8 cellular contexts compared by ENCODE assay signal in the genomic region with DNA sequence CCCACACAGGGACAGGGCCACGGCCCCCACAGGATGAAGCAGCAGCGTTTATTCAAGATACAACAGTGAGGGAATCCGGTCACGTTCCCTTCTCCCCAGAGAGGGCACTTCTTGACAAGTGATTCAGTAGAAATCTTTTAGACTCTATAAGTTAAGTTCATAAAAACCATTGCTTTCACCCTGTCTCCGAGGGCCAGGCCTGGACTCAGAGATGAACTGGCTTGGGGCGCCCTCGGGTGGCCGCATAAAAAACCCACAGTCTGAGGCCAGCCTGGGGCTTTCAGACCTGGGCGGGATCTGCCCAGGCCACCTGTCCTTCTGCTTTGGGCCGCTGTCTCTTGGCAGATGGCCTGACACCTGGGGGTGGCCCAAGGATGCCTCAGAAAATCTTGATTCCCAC. TPM values are rescaled to one million over a fixed set of nuclear protein-coding genes. Genes with fewer than 3 reads are reported as not detected.
DNase-seq lines count a peak whose midpoint lies in the region; ATAC-seq, FAIRE-seq and TF ChIP-seq lines count a peak whose summit lies in the region.
"Not testable (repeated sequence)": the region's sequence is repeated elsewhere in the genome, so short reads cannot be mapped to it uniquely, and the experiment has no call there.

No MANE protein-coding gene starts in this region.

- H3K9me3 ChIP-seq in AG04450 (ENCODE audit: control insufficient read depth, insufficient read depth, low read length); endothelial cell of umbilical vein (replicated peaks; ENCODE audit: control insufficient read depth, insufficient read depth, low read length); lower lobe of right lung: not testable (repeated sequence)

- not testable (repeated sequence) for H3K9me3 Mint-ChIP-seq in GM23338; activated T-helper 1 cell treated with anti-CD3 and anti-CD28 coated beads, Interleukin-12 subunit alpha, Interleukin-12 subunit beta, Interleukin-2, Interleukin-4 antibody, amounts not matched to agents 30 ng/mL and 10 ng/mL and 1 ng/mL, durations not matched to agents 14 hours and 24 hours and 36 hours

- TF ChIP-seq POLR2A in endothelial cell of umbilical vein (IDR thresholded peaks at IDR 0.05; ENCODE audit: low read depth, low read length): not testable (repeated sequence)

- H3K4me2 ChIP-seq in GM23338; endothelial cell of umbilical vein (ENCODE audit: insufficient read depth, low read length): not testable (repeated sequence)

- H3K4me1 Mint-ChIP-seq in GM23338; activated T-helper 1 cell treated with anti-CD3 and anti-CD28 coated beads, Interleukin-12 subunit alpha, Interleukin-12 subunit beta, Interleukin-2, Interleukin-4 antibody, amounts not matched to agents 30 ng/mL and 10 ng/mL and 1 ng/mL, durations not matched to agents 14 hours and 24 hours and 36 hours (ENCODE audit: low read depth): not testable (repeated sequence)

- CTCF ChIA-PET in AG04450 (lab: Charles Lee): not testable (repeated sequence)
- CTCF ChIA-PET in endothelial cell of umbilical vein (lab: Charles Lee): interaction anchor here (0.6 kb wide), 1 partner anchor 220 kb away, joined by 3 read pairs; no protein-coding TSS in a partner anchor

- not testable (repeated sequence) for H3F3A ChIP-seq in GM23338 (replicated peaks; ENCODE audit: low read depth)

- not testable (repeated sequence) for ATAC-seq in GM23338, lower lobe of right lung

- not testable (repeated sequence) for H3K36me3 ChIP-seq in GM23338 (ENCODE audit: insufficient read depth); endothelial cell of umbilical vein (ENCODE audit: control insufficient read depth in 2 of 2, extremely low read depth in 1 of 2, insufficient read depth in 2 of 2, low read length in 2 of 2); lower lobe of right lung

- H3K9ac ChIP-seq in endothelial cell of umbilical vein (replicated peaks; ENCODE audit: extremely low read depth, insufficient read depth, low read length): not testable (repeated sequence)

- H3K79me2 ChIP-seq in GM23338 (replicated peaks; ENCODE audit: insufficient read depth); endothelial cell of umbilical vein (ENCODE audit: control insufficient read depth, insufficient read depth, low read length): not testable (repeated sequence)

- POLR2A ChIA-PET in AG04450 (lab: Yijun Ruan, JAX); endothelial cell of umbilical vein (lab: Charles Lee): not testable (repeated sequence)

- not testable (repeated sequence) for H3K36me3 Mint-ChIP-seq in GM23338 (ENCODE audit: low read depth); activated T-helper 1 cell treated with anti-CD3 and anti-CD28 coated beads, Interleukin-12 subunit alpha, Interleukin-12 subunit beta, Interleukin-2, Interleukin-4 antibody, amounts not matched to agents 30 ng/mL and 10 ng/mL and 1 ng/mL, durations not matched to agents 14 hours and 24 hours and 36 hours (ENCODE audit: low read depth)

- intact Hi-C loops in activated T-helper 1 cell treated with anti-CD3 and anti-CD28 coated beads, Interleukin-12 subunit alpha, Interleukin-12 subunit beta, Interleukin-2, Interleukin-4 antibody, amounts not matched to agents 30 ng/mL and 10 ng/mL and 1 ng/mL, durations not matched to agents 14 hours and 24 hours and 36 hours (cut with micrococcal nuclease): loop anchor here (2.0 kb wide), 1 partner anchor 71 kb away; no protein-coding TSS in a partner anchor
- intact Hi-C loops in endothelial cell of umbilical vein (cut with micrococcal nuclease): loop anchor here (2.0 kb wide), 1 partner anchor 71 kb away; no protein-coding TSS in a partner anchor
- intact Hi-C loops in lower lobe of right lung (cut with DNase I): not testable (repeated sequence)

- H3K27ac Mint-ChIP-seq in GM23338; activated T-helper 1 cell treated with anti-CD3 and anti-CD28 coated beads, Interleukin-12 subunit alpha, Interleukin-12 subunit beta, Interleukin-2, Interleukin-4 antibody, amounts not matched to agents 30 ng/mL and 10 ng/mL and 1 ng/mL, durations not matched to agents 14 hours and 24 hours and 36 hours: not testable (repeated sequence)

- not testable (repeated sequence) for H3K27me3 ChIP-seq in AG04450 (ENCODE audit: control insufficient read depth, insufficient read depth, low read length); GM23338 (ENCODE audit: insufficient read depth); endothelial cell of umbilical vein (ENCODE audit: control insufficient read depth in 2 of 2, insufficient read depth in 2 of 2, low read length in 2 of 2); lower lobe of right lung (ENCODE audit: low read depth)

- H3K27ac ChIP-seq in AG04450 (ENCODE audit: low read depth, low read length); GM23338 (ENCODE audit: low read depth); endothelial cell of umbilical vein (ENCODE audit: insufficient read depth, low read depth, low read length); lower lobe of right lung: not testable (repeated sequence)

- not testable (repeated sequence) for H2AFZ ChIP-seq in GM23338; endothelial cell of umbilical vein (ENCODE audit: low read depth, low read length)

- peak; percentile 33 for TF ChIP-seq CTCF in AG04450 (IDR thresholded peaks at IDR 0.05; ENCODE audit: low read depth, low read length)
- peak in 1 of 2 experiments; percentile 47; a peak in 2 of 4 replicates for TF ChIP-seq CTCF in GM23338 (conservative IDR thresholded peaks at IDR 0.05; ENCODE audit: low read depth in 2 of 2)
- TF ChIP-seq CTCF in endothelial cell of umbilical vein (IDR thresholded peaks at IDR 0.05; ENCODE audit: extremely low read depth in 1 of 2, insufficient read depth in 1 of 2, low read depth in 1 of 2, low read length in 2 of 2): peak; percentile 19 to 48
- peak; percentile 48 for TF ChIP-seq CTCF in lower lobe of right lung (IDR thresholded peaks at IDR 0.05)

- H3K4me3 ChIP-seq in AG04450 (ENCODE audit: low read depth, low read length); GM23338; endothelial cell of umbilical vein (replicated peaks in 1 of 3; ENCODE audit: insufficient read depth in 1 of 3, low read depth in 1 of 3, low read length in 3 of 3); lower lobe of right lung: not testable (repeated sequence)

- BruUV-seq in endothelial cell of umbilical vein (replicated peaks; lab: Mats Ljungman, UMichigan): not testable (repeated sequence)

- dilution Hi-C loops in endothelial cell of umbilical vein (cut with MboI; ENCODE audit: extremely low pct_ligation_motif_present, low sequenced_read_pairs): not testable (repeated sequence)

- H3K9me2 ChIP-seq in GM23338 (ENCODE audit: insufficient read depth): not testable (repeated sequence)

- not testable (repeated sequence) for FAIRE-seq in endothelial cell of umbilical vein (lab: Jason Lieb, UNC)

- H3K4me1 ChIP-seq in GM23338 (ENCODE audit: insufficient read depth); endothelial cell of umbilical vein (ENCODE audit: control insufficient read depth, extremely low read depth, insufficient read depth, low read length); lower lobe of right lung: not testable (repeated sequence)

- H3K4me3 Mint-ChIP-seq in GM23338; activated T-helper 1 cell treated with anti-CD3 and anti-CD28 coated beads, Interleukin-12 subunit alpha, Interleukin-12 subunit beta, Interleukin-2, Interleukin-4 antibody, amounts not matched to agents 30 ng/mL and 10 ng/mL and 1 ng/mL, durations not matched to agents 14 hours and 24 hours and 36 hours: not testable (repeated sequence)

- not testable (repeated sequence) for H4K20me1 ChIP-seq in GM23338 (replicated peaks; ENCODE audit: insufficient read depth); endothelial cell of umbilical vein (replicated peaks; ENCODE audit: control insufficient read depth, extremely low read depth, insufficient read depth, low read length)

- H3K9me1 ChIP-seq in endothelial cell of umbilical vein (replicated peaks; ENCODE audit: control insufficient read depth, extremely low read depth, insufficient read depth, low read length): not testable (repeated sequence)

- not testable (repeated sequence) for H3K27me3 Mint-ChIP-seq in GM23338 (ENCODE audit: insufficient read depth, low read depth, poor library complexity); activated T-helper 1 cell treated with anti-CD3 and anti-CD28 coated beads, Interleukin-12 subunit alpha, Interleukin-12 subunit beta, Interleukin-2, Interleukin-4 antibody, amounts not matched to agents 30 ng/mL and 10 ng/mL and 1 ng/mL, durations not matched to agents 14 hours and 24 hours and 36 hours (ENCODE audit: insufficient read depth)

- not testable (repeated sequence) for DNase-seq in AG04450 (ENCODE audit: low read depth, low spot score)
- peak; percentile 73 for DNase-seq in GM23338 (ENCODE audit: low spot score)
- peak; percentile 62 for DNase-seq in NCI-H2171 treated with DMSO at 0.1 percent for 48 hours (lab: John Stamatoyannopoulos, UW)
- peak; percentile 20 to 68 (median 57) for DNase-seq in T-helper 1 cell
- peak; percentile 60 for DNase-seq in activated T-helper 1 cell treated with anti-CD3 and anti-CD28 coated beads, Interleukin-12 subunit alpha, Interleukin-12 subunit beta, Interleukin-2, Interleukin-4 antibody, amounts not matched to agents 30 ng/mL and 10 ng/mL and 1 ng/mL, durations not matched to agents 14 hours and 24 hours and 36 hours (ENCODE audit: low spot score)
- peak; percentile 78 for DNase-seq in endothelial cell of umbilical vein (ENCODE audit: low read depth, low spot score)
- DNase-seq in lower lobe of right lung: peak; percentile 83
- peak; percentile 73 for DNase-seq in stimulated activated CD4-positive, alpha-beta T cell treated with anti-CD3 and anti-CD28 coated beads, Interleukin-1b, Interleukin-23, amount 100 ng/mL, for 48 hours

RNA-seq across cellular contexts. Expression of gene SPECC1L, which starts 11.2 kb away (rescaled TPM):
- polyA plus RNA-seq in AG04450 (2011; rRNA removed) (30.5 and 36.4 TPM in 2 replicates), GM23338 (2016; fragmentation: Nextera tagmentation; extraction: Ambion mirVana) (17.9 and 24.3 TPM in 2 replicates), endothelial cell of umbilical vein (18.8 and 22.8 TPM in 2 replicates)
- polyA minus RNA-seq in AG04450 (2011; rRNA and poly(A)+ RNA removed): 49.1 and 52.7 TPM in 2 replicates
- total RNA-seq in GM23338 (2014; rRNA removed; shearing (Covaris generic)): 35.2 and 44.7 TPM in 2 replicates
- 40.3 and 40.4 TPM in 2 replicates for total RNA-seq in activated T-helper 1 cell treated with anti-CD3 and anti-CD28 coated beads, Interleukin-12 subunit alpha, Interleukin-12 subunit beta, Interleukin-2, Interleukin-4 antibody, amounts not matched to agents 30 ng/mL and 10 ng/mL and 1 ng/mL, durations not matched to agents 14 hours and 24 hours and 36 hours
- total RNA-seq in endothelial cell of umbilical vein (63.2 and 79.3 TPM in 2 replicates), lower lobe of right lung (69.9 TPM)
- polyA plus RNA-seq in endothelial cell of umbilical vein (2011; cell fraction: cytosol; rRNA removed): 25.7 and 26.4 TPM in 2 replicates
- polyA plus RNA-seq in endothelial cell of umbilical vein (2011; cell fraction: nucleus; rRNA removed): 52.7 and 57.4 TPM in 2 replicates
- 29.0 and 36.1 TPM in 2 replicates for polyA plus RNA-seq in endothelial cell of umbilical vein (2012)
- polyA minus RNA-seq in endothelial cell of umbilical vein: 51.1 and 60.3 TPM in 2 replicates
- polyA minus RNA-seq in endothelial cell of umbilical vein (2011; cell fraction: cytosol; rRNA and poly(A)+ RNA removed): 15.2 TPM
- polyA minus RNA-seq in endothelial cell of umbilical vein (2011; cell fraction: nucleus; rRNA and poly(A)+ RNA removed): 55.3 and 60.1 TPM in 2 replicates

RNA-seq across cellular contexts. Expression of gene GGT5, which starts 14.6 kb away (rescaled TPM):
- polyA plus RNA-seq in AG04450 (2011; rRNA removed) (4.4 TPM in 2 replicates), GM23338 (2016; fragmentation: Nextera tagmentation; extraction: Ambion mirVana) (not detected in 2 replicates), endothelial cell of umbilical vein (293 and 501 TPM in 2 replicates)
- polyA minus RNA-seq in AG04450 (2011; rRNA and poly(A)+ RNA removed): 0.43 and 0.83 TPM in 2 replicates
- total RNA-seq in GM23338 (2014; rRNA removed; shearing (Covaris generic)): not detected in 2 replicates
- 0.10 TPM in 1 of 2 replicates, not detected in the other for total RNA-seq in activated T-helper 1 cell treated with anti-CD3 and anti-CD28 coated beads, Interleukin-12 subunit alpha, Interleukin-12 subunit beta, Interleukin-2, Interleukin-4 antibody, amounts not matched to agents 30 ng/mL and 10 ng/mL and 1 ng/mL, durations not matched to agents 14 hours and 24 hours and 36 hours
- total RNA-seq in endothelial cell of umbilical vein (35.1 and 45.9 TPM in 2 replicates), lower lobe of right lung (29.4 TPM)
- 87.8 and 97.1 TPM in 2 replicates for polyA plus RNA-seq in endothelial cell of umbilical vein (2011; cell fraction: cytosol; rRNA removed)
- polyA plus RNA-seq in endothelial cell of umbilical vein (2011; cell fraction: nucleus; rRNA removed): 197 and 275 TPM in 2 replicates
- 84.1 and 102 TPM in 2 replicates for polyA plus RNA-seq in endothelial cell of umbilical vein (2012)
- 197 and 218 TPM in 2 replicates for polyA minus RNA-seq in endothelial cell of umbilical vein
- polyA minus RNA-seq in endothelial cell of umbilical vein (2011; cell fraction: cytosol; rRNA and poly(A)+ RNA removed): not detected
- 68.1 and 104 TPM in 2 replicates for polyA minus RNA-seq in endothelial cell of umbilical vein (2011; cell fraction: nucleus; rRNA and poly(A)+ RNA removed)

Comparison
In these comparisons a context has a peak if more than half of its experiments do, and no peak if none do; other contexts are left out.
1. RNA of gene GGT5, which starts 14.6 kb away (total RNA-seq): 35.1 to 45.9 TPM in endothelial cell of umbilical vein and 29.4 TPM in lower lobe of right lung (single experiment); 0.10 TPM in activated T-helper 1 cell treated with anti-CD3 and anti-CD28 coated beads, Interleukin-12 subunit alpha, Interleukin-12 subunit beta, Interleukin-2, Interleukin-4 antibody, amounts not matched to agents 30 ng/mL and 10 ng/mL and 1 ng/mL, durations not matched to agents 14 hours and 24 hours and 36 hours and not detected in GM23338; every median in the first group is over 10 times any median in the second.